In genomic region chr2:143545643-143546275, GRCh38 we compare ENCODE assay signal across 2 cellular contexts.
TF ChIP-seq lines count a peak whose summit lies in the region.

No MANE protein-coding gene starts in this region.

TF ChIP-seq in HEK293, 187 proteins besides CTCF, POLR2A, EP300 and RAD21 (continued from another document):
- TF ChIP-seq ZNF280D (tag by site-specific recombination; IDR thresholded peaks at IDR 0.05) = no peak
- TF ChIP-seq ZNF19 (tag by site-specific recombination; IDR thresholded peaks at IDR 0.05; ENCODE audit: low read depth) = no peak

TF ChIP-seq in HepG2, 621 proteins besides CTCF, POLR2A, EP300 and RAD21 (continued from another document):
- TF ChIP-seq ZHX2 (IDR thresholded peaks at IDR 0.05; ENCODE audit: low read depth) (no peak), ZHX2 (CRISPR knock-in tag; IDR thresholded peaks at IDR 0.05; ENCODE audit: borderline replicate concordance) (no peak), MYNN (CRISPR knock-in tag; IDR thresholded peaks at IDR 0.05; ENCODE audit: low read depth) (no peak), MXI1 (IDR thresholded peaks at IDR 0.05; ENCODE audit: borderline replicate concordance, low read depth, low read length) (no peak), SRF (IDR thresholded peaks at IDR 0.05; ENCODE audit: low read depth, low read length) (no peak), NFIC (IDR thresholded peaks at IDR 0.05; ENCODE audit: low read length) (no peak), TSC22D2 (CRISPR knock-in tag; IDR thresholded peaks at IDR 0.05; ENCODE audit: borderline replicate concordance) (no peak), ZNF547 (CRISPR knock-in tag; IDR thresholded peaks at IDR 0.05) (no peak), ZNF276 (CRISPR knock-in tag; IDR thresholded peaks at IDR 0.05; ENCODE audit: low read depth) (no peak), YEATS4 (CRISPR knock-in tag; IDR thresholded peaks at IDR 0.05; ENCODE audit: borderline replicate concordance) (no peak), TFDP2 (CRISPR knock-in tag; IDR thresholded peaks at IDR 0.05) (no peak), DRAP1 (CRISPR knock-in tag; IDR thresholded peaks at IDR 0.05) (no peak)
